In the genomic region with DNA sequence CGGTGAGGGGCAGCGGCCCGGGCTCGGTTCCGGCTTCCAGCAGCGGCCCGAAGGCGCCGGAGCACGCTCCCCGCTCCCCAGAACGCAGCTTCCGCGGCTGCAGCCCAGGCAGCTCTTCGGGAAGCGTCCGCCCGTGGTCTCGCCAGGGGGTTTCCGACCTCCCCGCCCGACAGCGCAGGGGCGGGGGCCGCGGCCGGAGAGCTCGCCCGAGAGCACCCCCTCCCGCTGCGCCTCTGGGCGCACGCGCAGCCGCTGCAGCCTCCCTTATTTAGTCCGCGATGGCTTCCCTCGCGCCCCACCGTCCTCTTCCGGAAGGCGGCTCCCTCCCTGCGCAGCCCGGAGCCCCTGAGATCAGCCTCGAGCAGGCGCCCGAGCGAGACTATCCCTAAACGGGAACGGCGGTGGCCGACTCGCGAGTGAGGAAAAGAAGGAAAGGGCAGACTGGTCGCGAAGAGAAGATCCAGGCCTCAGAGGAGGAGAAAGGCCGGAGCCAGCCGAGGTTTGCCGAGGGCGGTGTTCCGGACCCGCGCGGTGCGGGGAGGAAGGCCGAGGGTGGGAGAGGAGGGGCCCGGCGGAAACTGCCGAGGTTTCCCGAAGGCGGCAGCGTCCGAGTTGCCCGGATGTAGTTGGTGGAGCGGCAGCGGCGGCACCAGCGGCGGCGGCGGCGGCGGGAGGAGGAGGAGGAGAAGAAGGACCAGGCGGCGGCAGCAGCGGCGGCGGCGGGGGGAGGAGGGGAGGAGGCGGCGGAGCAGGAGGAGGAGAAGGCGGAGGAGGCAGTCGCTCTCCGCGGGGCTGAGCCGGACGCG, we compare ENCODE assay signal across 8 cellular contexts.
A peak's percentile ranks its signal among the peaks of the same experiment; 100 is the strongest.
DNase-seq lines count a peak whose midpoint lies in the region; ATAC-seq lines count a peak whose summit lies in the region.

A gene with protein sequence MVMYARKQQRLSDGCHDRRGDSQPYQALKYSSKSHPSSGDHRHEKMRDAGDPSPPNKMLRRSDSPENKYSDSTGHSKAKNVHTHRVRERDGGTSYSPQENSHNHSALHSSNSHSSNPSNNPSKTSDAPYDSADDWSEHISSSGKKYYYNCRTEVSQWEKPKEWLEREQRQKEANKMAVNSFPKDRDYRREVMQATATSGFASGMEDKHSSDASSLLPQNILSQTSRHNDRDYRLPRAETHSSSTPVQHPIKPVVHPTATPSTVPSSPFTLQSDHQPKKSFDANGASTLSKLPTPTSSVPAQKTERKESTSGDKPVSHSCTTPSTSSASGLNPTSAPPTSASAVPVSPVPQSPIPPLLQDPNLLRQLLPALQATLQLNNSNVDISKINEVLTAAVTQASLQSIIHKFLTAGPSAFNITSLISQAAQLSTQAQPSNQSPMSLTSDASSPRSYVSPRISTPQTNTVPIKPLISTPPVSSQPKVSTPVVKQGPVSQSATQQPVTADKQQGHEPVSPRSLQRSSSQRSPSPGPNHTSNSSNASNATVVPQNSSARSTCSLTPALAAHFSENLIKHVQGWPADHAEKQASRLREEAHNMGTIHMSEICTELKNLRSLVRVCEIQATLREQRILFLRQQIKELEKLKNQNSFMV (plus strand): TSS at position 610 of the 806 bp plus-strand sequence. CDS start 462 bp downstream, outside the sequence.

- H3K27me3 Mint-ChIP-seq in central memory CD8-positive, alpha-beta T cell: no peaks in the 10 kb centered on the region

- peak within 1 kb of the TSS; percentile 100 for H3K27ac Mint-ChIP-seq in central memory CD8-positive, alpha-beta T cell (ENCODE audit: low read depth)

- DNase-seq in AG08396 (ENCODE audit: low spot score) (peak; percentile 97), NCI-H345 treated with DMSO at 0.1 percent for 48 hours (lab: John Stamatoyannopoulos, UW; ENCODE audit: unreplicated experiment) (peak; percentile 83), islet precursor cell (peak; percentile 96)
- DNase-seq in activated CD4-positive, CD25-positive, alpha-beta regulatory T cell treated with anti-CD3 and anti-CD28 coated beads, Interleukin-2, amount 50 U/mL, for 16 hours (ENCODE audit: low read depth, low spot score): peak; percentile 92
- DNase-seq in central memory CD8-positive, alpha-beta T cell (ENCODE audit: low spot score in 2 of 2): peak; percentile 96 to 98
- peak; percentile 94 to 97 (median 95) for DNase-seq in stimulated activated CD4-positive, alpha-beta T cell treated with anti-CD3 and anti-CD28 coated beads, Interleukin-12 subunit alpha, Interleukin-12 subunit beta, amount 100 ng/mL, for 48 hours (ENCODE audit: low read depth in 2 of 3, low spot score in 1 of 3)

- ATAC-seq in GM19023 (IDR thresholded peaks at IDR 0.05; ENCODE audit: unreplicated experiment) (peak; percentile 80), HG03280 (IDR thresholded peaks at IDR 0.05; ENCODE audit: unreplicated experiment) (peak; percentile 79)
- ATAC-seq in central memory CD8-positive, alpha-beta T cell (replicated peaks; ENCODE audit: extremely low read depth, poor library complexity, severe bottlenecking): peak; percentile 79

- H3K9me3 Mint-ChIP-seq in central memory CD8-positive, alpha-beta T cell: no peaks in the 10 kb centered on the region

- peaks cover 67% of the 10 kb centered on the region for H3K4me1 Mint-ChIP-seq in central memory CD8-positive, alpha-beta T cell

- H3K4me3 Mint-ChIP-seq in central memory CD8-positive, alpha-beta T cell: peak within 1 kb of the TSS; percentile 99

- peaks cover 52% of the 10 kb centered on the region for H3K36me3 Mint-ChIP-seq in central memory CD8-positive, alpha-beta T cell (ENCODE audit: insufficient read depth)

Comparison
In these comparisons a context has a peak if more than half of its experiments do, and no peak if none do; other contexts are left out.
1. Peak in every context shown above with its lines: DNase-seq and ATAC-seq.